33 cellular contexts compared by ENCODE assay signal in genomic region chr22:38286915-38287669, GRCh38. TPM values are rescaled to one million over a fixed set of nuclear protein-coding genes. Genes with fewer than 3 reads are reported as not detected.
DNase-seq lines count a peak whose midpoint lies in the region; FAIRE-seq and TF ChIP-seq lines count a peak whose summit lies in the region.
"Had no signal": no experiment of that assay in that cellular context is flagged by ENCODE, and none has a peak within 500 bp of the region (broad histone marks: within the 10 kb centered on the region; RNA-seq: fewer than 3 reads in every experiment).

No MANE protein-coding gene starts in this region.

- H3K9me3 ChIP-seq in astrocyte (ENCODE audit: insufficient read depth, low read depth, low read length) (no peaks in the 10 kb centered on the region), trophoblast cell (ENCODE audit: insufficient read depth, low read depth, low read length) (peaks cover 2% of the 10 kb centered on the region)
- H3K9me3 ChIP-seq: esophagus squamous epithelium, HAP-1, heart right ventricle, spleen had no signal

- H4K8ac ChIP-seq in trophoblast cell (ENCODE audit: low read depth, low read length), result no peak overlapping the region

- no peak overlapping the region for H3K14ac ChIP-seq in trophoblast cell (ENCODE audit: low read length)

- peaks cover 21% of the 10 kb centered on the region for H3K4me1 ChIP-seq in astrocyte (ENCODE audit: insufficient read depth, low read length)
- peaks cover 40 to 46% of the 10 kb centered on the region in 2 experiments for H3K4me1 ChIP-seq in trophoblast cell (ENCODE audit: control insufficient read depth in 1 of 2, insufficient read depth in 2 of 2, low read length in 2 of 2)
- H3K4me1 ChIP-seq: HAP-1 had no signal

- DNase-seq in activated naive CD4-positive, alpha-beta T cell treated with anti-CD3 and anti-CD28 coated beads, Interleukin-2, amount 10 ng/mL, durations not matched to agents 7 days and 5 days, result no peak
- DNase-seq in activated naive CD4-positive, alpha-beta T cell treated with anti-CD3 and anti-CD28 coated beads for 36 hours, result no peak
- DNase-seq in astrocyte (ENCODE audit: low read depth) (no peak), fibroblast of villous mesenchyme (ENCODE audit: low read depth) (peak; percentile 64), trophoblast cell (no peak), HTR-8/SVneo (ENCODE audit: insufficient read length, low spot score) (no peak), T-helper 2 cell (no peak), kidney tubule cell (ENCODE audit: low spot score) (no peak)
- DNase-seq: activated CD4-positive, alpha-beta T cell treated with anti-CD3 and anti-CD28 coated beads for 36 hours; activated CD8-positive, alpha-beta T cell treated with anti-CD3 and anti-CD28 coated beads, Interleukin-2, amount 10 ng/mL, durations not matched to agents 7 days and 5 days; CD4-positive, alpha-beta T cell; central memory CD4-positive, alpha-beta T cell; EL; endodermal cell; esophagus squamous epithelium; foreskin melanocyte; heart right ventricle; kidney glomerular epithelial cell; mammary epithelial cell; NCI-H146; NCI-H774; posterior cingulate gyrus; right cardiac atrium; spleen; stimulated activated CD4-positive, alpha-beta T cell treated with anti-CD3 and anti-CD28 coated beads, Interleukin-2, amount 100 ng/mL, for 24 hours; stimulated activated naive CD8-positive, alpha-beta T cell treated with anti-CD3 and anti-CD28 coated beads, Interleukin-15, Interleukin-2, amounts not matched to agents 100 U/mL and 50 U/mL, for 24 hours; T-helper 9 cell had no signal

- no peak overlapping the region for H3K18ac ChIP-seq in trophoblast cell (ENCODE audit: low read length)

- H2BK120ac ChIP-seq in trophoblast cell (ENCODE audit: insufficient read depth, low read length, poor library complexity), result peak overlapping the region; percentile 30

- H3K79me1 ChIP-seq in trophoblast cell (ENCODE audit: low read length), result peaks cover 26% of the 10 kb centered on the region

- H2AFZ ChIP-seq in astrocyte (ENCODE audit: low read depth, low read length) (no peak overlapping the region), trophoblast cell (ENCODE audit: insufficient read depth, low read length, poor library complexity) (no peak overlapping the region)

- H2BK5ac ChIP-seq in trophoblast cell (ENCODE audit: low read depth, low read length, poor library complexity), result no peak overlapping the region

- H3K23ac ChIP-seq in trophoblast cell (ENCODE audit: low read length), result no peak overlapping the region

- no peak overlapping the region for H4K12ac ChIP-seq in trophoblast cell (ENCODE audit: low read depth, low read length)

- no peaks in the 10 kb centered on the region for H3K9me3 Mint-ChIP-seq in activated naive CD4-positive, alpha-beta T cell treated with anti-CD3 and anti-CD28 coated beads, Interleukin-2, amount 10 ng/mL, durations not matched to agents 7 days and 5 days
- no peaks in the 10 kb centered on the region for H3K9me3 Mint-ChIP-seq in activated naive CD4-positive, alpha-beta T cell treated with anti-CD3 and anti-CD28 coated beads for 36 hours
- H3K9me3 Mint-ChIP-seq in astrocyte (ENCODE audit: unreplicated experiment), result no peaks in the 10 kb centered on the region
- H3K9me3 Mint-ChIP-seq: activated naive CD4-positive, alpha-beta T cell treated with anti-CD3 and anti-CD28 coated beads, Interleukin-2, amount 50 U/mL, for 72 hours; activated T-helper 2 cell treated with anti-CD3 and anti-CD28 coated beads, Interferon-gamma antibody, Interleukin-2, Interleukin-4, amounts not matched to agents 10 μg/mL and 5 μg/mL and 100 μg/mL, durations not matched to agents 14 hours and 24 hours and 36 hours; CD4-positive, alpha-beta T cell; dendritic cell treated with granulocyte-macrophage colony-stimulating factor and Interleukin-4, amounts not matched to agents 40 ng/mL and 50 ng/mL, for 4 days; endodermal cell had no signal

- no peak overlapping the region for H3K4me3 Mint-ChIP-seq in activated naive CD4-positive, alpha-beta T cell treated with anti-CD3 and anti-CD28 coated beads, Interleukin-2, amount 10 ng/mL, durations not matched to agents 7 days and 5 days
- no peak overlapping the region for H3K4me3 Mint-ChIP-seq in activated naive CD4-positive, alpha-beta T cell treated with anti-CD3 and anti-CD28 coated beads for 36 hours
- H3K4me3 Mint-ChIP-seq in astrocyte (ENCODE audit: unreplicated experiment), result no peak overlapping the region
- H3K4me3 Mint-ChIP-seq: activated CD4-positive, alpha-beta T cell treated with anti-CD3 and anti-CD28 coated beads for 36 hours; activated CD8-positive, alpha-beta T cell treated with anti-CD3 and anti-CD28 coated beads, Interleukin-2, amount 10 ng/mL, durations not matched to agents 7 days and 5 days; CD4-positive, alpha-beta T cell; dendritic cell treated with granulocyte-macrophage colony-stimulating factor and Interleukin-4, amounts not matched to agents 40 ng/mL and 50 ng/mL, for 4 days; endodermal cell had no signal

- intact Hi-C loops in activated naive CD4-positive, alpha-beta T cell treated with anti-CD3 and anti-CD28 coated beads for 36 hours (cut with micrococcal nuclease), result no loop called here

- no peak for TF ChIP-seq CTCF in astrocyte (IDR thresholded peaks at IDR 0.05; ENCODE audit: insufficient read depth, low read depth, low read length)
- TF ChIP-seq CTCF in fibroblast of villous mesenchyme (IDR thresholded peaks at IDR 0.05; ENCODE audit: insufficient read depth, low read depth, low read length), result no peak

- no peak overlapping the region for H3K4me2 ChIP-seq in astrocyte (ENCODE audit: low read length)
- no peak overlapping the region for H3K4me2 ChIP-seq in trophoblast cell (ENCODE audit: low read length)

- H4K20me1 ChIP-seq in astrocyte (ENCODE audit: insufficient read depth, low read length), result peaks cover 24% of the 10 kb centered on the region

- peaks cover 6% of the 10 kb centered on the region for H3K36me3 Mint-ChIP-seq in activated naive CD4-positive, alpha-beta T cell treated with anti-CD3 and anti-CD28 coated beads, Interleukin-2, amount 10 ng/mL, durations not matched to agents 7 days and 5 days
- peaks cover 8% of the 10 kb centered on the region for H3K36me3 Mint-ChIP-seq in activated naive CD4-positive, alpha-beta T cell treated with anti-CD3 and anti-CD28 coated beads for 36 hours (ENCODE audit: low read depth)
- H3K36me3 Mint-ChIP-seq in astrocyte (ENCODE audit: low read depth, unreplicated experiment), result peaks cover 11% of the 10 kb centered on the region
- H3K36me3 Mint-ChIP-seq: activated naive CD4-positive, alpha-beta T cell treated with anti-CD3 and anti-CD28 coated beads, Interleukin-2, amount 50 U/mL, for 72 hours had no signal

- H2BK12ac ChIP-seq in trophoblast cell (ENCODE audit: low read length), result no peak overlapping the region

- peak overlapping the region; percentile 9 for H3K27ac Mint-ChIP-seq in activated naive CD4-positive, alpha-beta T cell treated with anti-CD3 and anti-CD28 coated beads, Interleukin-2, amount 10 ng/mL, durations not matched to agents 7 days and 5 days
- H3K27ac Mint-ChIP-seq in activated naive CD4-positive, alpha-beta T cell treated with anti-CD3 and anti-CD28 coated beads for 36 hours, result no peak overlapping the region
- peak overlapping the region; percentile 29 for H3K27ac Mint-ChIP-seq in astrocyte (ENCODE audit: unreplicated experiment)
- H3K27ac Mint-ChIP-seq: activated CD4-positive, alpha-beta T cell treated with anti-CD3 and anti-CD28 coated beads for 36 hours; activated CD8-positive, alpha-beta T cell treated with anti-CD3 and anti-CD28 coated beads, Interleukin-2, amount 10 ng/mL, durations not matched to agents 7 days and 5 days; activated T-helper 2 cell treated with anti-CD3 and anti-CD28 coated beads, Interferon-gamma antibody, Interleukin-2, Interleukin-4, amounts not matched to agents 10 μg/mL and 5 μg/mL and 100 μg/mL, durations not matched to agents 14 hours and 24 hours and 36 hours; CD4-positive, alpha-beta T cell; dendritic cell treated with granulocyte-macrophage colony-stimulating factor and Interleukin-4, amounts not matched to agents 40 ng/mL and 50 ng/mL, for 4 days; endodermal cell had no signal

- H3K4ac ChIP-seq in trophoblast cell (ENCODE audit: low read depth, low read length), result no peak overlapping the region

- no peaks in the 10 kb centered on the region for H3K27me3 ChIP-seq in astrocyte (ENCODE audit: insufficient read depth, low read length)
- no peaks in the 10 kb centered on the region for H3K27me3 ChIP-seq in trophoblast cell (ENCODE audit: insufficient read depth, low read length)
- H3K27me3 ChIP-seq: esophagus squamous epithelium, heart right ventricle, spleen had no signal

- H3K27me3 Mint-ChIP-seq in activated naive CD4-positive, alpha-beta T cell treated with anti-CD3 and anti-CD28 coated beads, Interleukin-2, amount 10 ng/mL, durations not matched to agents 7 days and 5 days, result no peaks in the 10 kb centered on the region
- no peaks in the 10 kb centered on the region for H3K27me3 Mint-ChIP-seq in activated naive CD4-positive, alpha-beta T cell treated with anti-CD3 and anti-CD28 coated beads for 36 hours (ENCODE audit: low read depth)
- H3K27me3 Mint-ChIP-seq in astrocyte (ENCODE audit: low read depth, unreplicated experiment), result no peaks in the 10 kb centered on the region
- H3K27me3 Mint-ChIP-seq: activated CD4-positive, alpha-beta T cell treated with anti-CD3 and anti-CD28 coated beads for 36 hours; CD4-positive, alpha-beta T cell had no signal

- H3K27ac ChIP-seq in astrocyte (ENCODE audit: low read depth, low read length), result no peak overlapping the region
- peak overlapping the region; percentile 31 for H3K27ac ChIP-seq in trophoblast cell (ENCODE audit: low read depth, low read length)
- H3K27ac ChIP-seq: 22Rv1, esophagus squamous epithelium, heart right ventricle, spleen had no signal

- no peak for FAIRE-seq in astrocyte (lab: Jason Lieb, UNC)
- no peak for FAIRE-seq in HTR-8/SVneo (lab: Jason Lieb, UNC)
- FAIRE-seq: urothelium cell line had no signal

- H3K9ac ChIP-seq in astrocyte (ENCODE audit: low read length) (no peak overlapping the region), trophoblast cell (ENCODE audit: low read length) (no peak overlapping the region)

- no peak overlapping the region for H3K4me3 ChIP-seq in astrocyte (ENCODE audit: insufficient read depth, low read depth, low read length)
- no peak overlapping the region for H3K4me3 ChIP-seq in fibroblast of villous mesenchyme (ENCODE audit: low read depth, low read length)
- H3K4me3 ChIP-seq in trophoblast cell (ENCODE audit: low read depth, low read length), result no peak overlapping the region
- H3K4me3 ChIP-seq: esophagus squamous epithelium, HAP-1, heart right ventricle, spleen had no signal

- no CpG with 5 or more reads among the region's 11 CpGs for WGBS in trophoblast cell (ENCODE audit: extremely low coverage, insufficient coverage, insufficient read length)

- CTCF ChIA-PET in activated naive CD4-positive, alpha-beta T cell treated with anti-CD3 and anti-CD28 coated beads, Interleukin-2, amount 10 ng/mL, durations not matched to agents 7 days and 5 days (lab: Charles Lee), result no interaction called here
- CTCF ChIA-PET in activated naive CD4-positive, alpha-beta T cell treated with anti-CD3 and anti-CD28 coated beads for 36 hours (lab: Charles Lee), result no interaction called here

- H3K79me2 ChIP-seq in astrocyte (ENCODE audit: insufficient read depth, low read length) (no peaks in the 10 kb centered on the region), trophoblast cell (ENCODE audit: control insufficient read depth, insufficient read depth, low read length, poor library complexity) (peaks cover 1% of the 10 kb centered on the region)

- H3K36me3 ChIP-seq in astrocyte (ENCODE audit: insufficient read depth, low read length) (peaks cover 4% of the 10 kb centered on the region), trophoblast cell (ENCODE audit: control insufficient read depth in 1 of 2, insufficient read depth in 2 of 2, low read length in 2 of 2) (peaks cover 17 to 18% of the 10 kb centered on the region in 2 experiments)

- H3K4me1 Mint-ChIP-seq in activated naive CD4-positive, alpha-beta T cell treated with anti-CD3 and anti-CD28 coated beads, Interleukin-2, amount 10 ng/mL, durations not matched to agents 7 days and 5 days, result no peaks in the 10 kb centered on the region
- no peaks in the 10 kb centered on the region for H3K4me1 Mint-ChIP-seq in activated naive CD4-positive, alpha-beta T cell treated with anti-CD3 and anti-CD28 coated beads for 36 hours (ENCODE audit: low read depth)
- peaks cover 26% of the 10 kb centered on the region for H3K4me1 Mint-ChIP-seq in astrocyte (ENCODE audit: low read depth, unreplicated experiment)
- H3K4me1 Mint-ChIP-seq: activated CD4-positive, alpha-beta T cell treated with anti-CD3 and anti-CD28 coated beads for 36 hours had no signal

- peak overlapping the region; percentile 65 for H2AK5ac ChIP-seq in trophoblast cell (ENCODE audit: low read length)

- no peak overlapping the region for H4K91ac ChIP-seq in trophoblast cell (ENCODE audit: low read depth, low read length)

RNA-seq across cellular contexts. Expression of gene TMEM184B, which starts 14.3 kb away (rescaled TPM):
- 10 to 100 TPM; 15.0 to 15.3 TPM for total RNA-seq in activated naive CD4-positive, alpha-beta T cell treated with anti-CD3 and anti-CD28 coated beads for 36 hours
- total RNA-seq in astrocyte, result 109 and 114 TPM in 2 replicates
- total RNA-seq in fibroblast of villous mesenchyme, result 44.9 and 65.1 TPM in 2 replicates
- 88.3 and 94.8 TPM in 2 replicates for polyA plus RNA-seq in trophoblast cell (2013)

RNA-seq across cellular contexts. Expression of gene CSNK1E, which starts 30.1 kb away (rescaled TPM):
- 100 to 1,000 TPM; 105 to 108 TPM for total RNA-seq in activated naive CD4-positive, alpha-beta T cell treated with anti-CD3 and anti-CD28 coated beads for 36 hours
- total RNA-seq in astrocyte (157 and 171 TPM in 2 replicates), fibroblast of villous mesenchyme (145 and 161 TPM in 2 replicates)
- 172 and 176 TPM in 2 replicates for polyA plus RNA-seq in trophoblast cell (2013)
